In genomic region chr16:1960665-1961630, GRCh38 we compare ENCODE assay signal across 1 cellular context.
TF ChIP-seq lines count a peak whose summit lies in the region.

No MANE protein-coding gene starts in this region.

TF ChIP-seq in HEK293, 187 proteins besides CTCF, POLR2A, EP300 and RAD21 (continued from another document):
- TF ChIP-seq ZSCAN5A (tag by site-specific recombination; IDR thresholded peaks at IDR 0.05) (no peak), WT1 (tag by site-specific recombination; IDR thresholded peaks at IDR 0.05) (no peak; the same call in 1 of the 2 replicates), ZNF10 (tag by site-specific recombination; IDR thresholded peaks at IDR 0.05) (0 out of 2 replicates have a peak, but pooled peaks have one; percentile 15), ZBTB8A (tag by site-specific recombination; IDR thresholded peaks at IDR 0.05) (no peak), ZNF19 (tag by site-specific recombination; IDR thresholded peaks at IDR 0.05; ENCODE audit: low read depth) (no peak), ZNF501 (tag by site-specific recombination; IDR thresholded peaks at IDR 0.05) (peak; percentile 56; the same call in 1 of the 2 replicates), ZNF214 (tag by site-specific recombination; IDR thresholded peaks at IDR 0.05; ENCODE audit: borderline replicate concordance) (no peak), ZNF23 (tag by site-specific recombination; IDR thresholded peaks at IDR 0.05; ENCODE audit: borderline replicate concordance) (no peak), IKZF3 (tag by site-specific recombination; IDR thresholded peaks at IDR 0.05) (peak; percentile 93), ZBTB44 (tag by site-specific recombination; IDR thresholded peaks at IDR 0.05) (peak; percentile 94), ZNF704 (tag by site-specific recombination; IDR thresholded peaks at IDR 0.05) (no peak), ZNF362 (tag by site-specific recombination; IDR thresholded peaks at IDR 0.05) (no peak), SP2 (tag by site-specific recombination; IDR thresholded peaks at IDR 0.05) (no peak), ZNF112 (tag by site-specific recombination; IDR thresholded peaks at IDR 0.05) (no peak), ZNF350 (tag by site-specific recombination; IDR thresholded peaks at IDR 0.05) (no peak), SCRT2 (tag by site-specific recombination; IDR thresholded peaks at IDR 0.05) (no peak; the same call in 1 of the 2 replicates), ZNF175 (tag by site-specific recombination; IDR thresholded peaks at IDR 0.05) (no peak), ZFP3 (tag by site-specific recombination; IDR thresholded peaks at IDR 0.05; ENCODE audit: low read depth) (no peak)
